14 cellular contexts compared by ENCODE assay signal in the genomic region with DNA sequence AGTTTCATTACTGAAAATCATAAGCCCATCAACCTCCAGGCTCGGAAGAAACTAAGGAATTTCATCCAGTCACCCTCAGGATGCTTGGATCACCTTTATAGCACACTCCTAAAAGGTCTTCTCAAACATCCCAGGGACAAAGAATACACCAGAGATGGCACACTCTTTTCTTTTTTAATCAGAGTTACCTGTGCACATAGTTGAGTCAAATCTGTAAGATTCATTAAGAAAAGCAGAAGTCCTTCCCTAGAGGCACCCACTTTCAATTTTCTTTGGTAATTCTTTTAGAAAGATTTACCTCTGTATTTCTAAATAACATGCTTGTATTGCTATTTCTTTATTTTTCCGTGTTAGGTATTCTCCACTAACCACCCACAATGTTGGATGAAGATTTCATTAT. TPM values are rescaled to one million over a fixed set of nuclear protein-coding genes. Genes with fewer than 3 reads are reported as not detected.
DNase-seq lines count a peak whose midpoint lies in the region; ATAC-seq, FAIRE-seq and TF ChIP-seq lines count a peak whose summit lies in the region.
"Had no signal": no experiment of that assay in that cellular context is flagged by ENCODE, and none has a peak within 500 bp of the region (broad histone marks: within the 10 kb centered on the region; RNA-seq: fewer than 3 reads in every experiment).

No MANE protein-coding gene starts in this region.

- DNase-seq in CD4-positive, alpha-beta T cell, result no peak
- DNase-seq in GM18507 (ENCODE audit: extremely low spot score, insufficient read length, low read depth) (no peak), K562 (ENCODE audit: extremely low read depth in 1 of 4, low spot score in 3 of 4) (no peak), NCI-H1048 (lab: John Stamatoyannopoulos, UW) (no peak)
- no peak for DNase-seq in effector memory CD8-positive, alpha-beta T cell
- DNase-seq: activated T-cell treated with anti-CD3 and anti-CD28 coated beads, Interleukin-2, amount 50 U/mL, for 1 hour; effector CD8-positive, alpha-beta T cell; mesendoderm; NCI-H1092; NCI-H2171 treated with DMSO at 0.1 percent for 48 hours had no signal

- no peak overlapping the region for H3K4me2 ChIP-seq in K562 (ENCODE audit: insufficient read depth, low read length)

- H3K36me3 Mint-ChIP-seq in CD4-positive, alpha-beta T cell (ENCODE audit: low read depth), result no peaks in the 10 kb centered on the region
- H3K36me3 Mint-ChIP-seq in effector memory CD8-positive, alpha-beta T cell (ENCODE audit: insufficient read depth), result no peaks in the 10 kb centered on the region

- no peak overlapping the region for H3K4me3 ChIP-seq in K562
- H3K4me3 ChIP-seq: HAP-1 had no signal

- peak overlapping the region; percentile 32 for H3K4me3 Mint-ChIP-seq in CD4-positive, alpha-beta T cell
- H3K4me3 Mint-ChIP-seq in effector memory CD8-positive, alpha-beta T cell, result peak overlapping the region in 1 of 2 donors; percentile 1

- no TSS peak for BruUV-seq in K562 (replicated peaks; lab: Mats Ljungman, UMichigan)

- H3K9me3 Mint-ChIP-seq in CD4-positive, alpha-beta T cell, result no peaks in the 10 kb centered on the region
- no peaks in the 10 kb centered on the region for H3K9me3 Mint-ChIP-seq in effector memory CD8-positive, alpha-beta T cell

- CTCF ChIA-PET in CD4-positive, alpha-beta T cell (lab: Charles Lee), result no interaction called here
- CTCF ChIA-PET in K562 (lab: Yijun Ruan, JAX; ENCODE audit: low intra/inter-chr PET ratio), result no interaction called here

- no peaks in the 10 kb centered on the region for H3K27me3 ChIP-seq in CD4-positive, alpha-beta T cell (ENCODE audit: control insufficient read depth, insufficient read depth, low read length)
- H3K27me3 ChIP-seq in K562 (ENCODE audit: control insufficient read depth in 2 of 2, insufficient read depth in 2 of 2, low read length in 2 of 2), result no peaks in the 10 kb centered on the region

- H3K4me1 ChIP-seq in K562 (replicated peaks in 1 of 2; ENCODE audit: control insufficient read depth in 2 of 2, insufficient read depth in 2 of 2, low read length in 2 of 2), result peaks cover 11 to 81% of the 10 kb centered on the region in 2 experiments
- H3K4me1 ChIP-seq: HAP-1 had no signal

- H3K27me3 Mint-ChIP-seq in CD4-positive, alpha-beta T cell, result no peaks in the 10 kb centered on the region
- peaks cover 9 to 13% of the 10 kb centered on the region in 2 donors for H3K27me3 Mint-ChIP-seq in effector memory CD8-positive, alpha-beta T cell

- no peak for TF ChIP-seq CTCF in CD4-positive, alpha-beta T cell (IDR thresholded peaks at IDR 0.05)
- no peak for TF ChIP-seq CTCF in K562 (IDR thresholded peaks at IDR 0.05 in 2 of 3, conservative IDR thresholded peaks at IDR 0.05 in 1 of 3; ENCODE audit: insufficient read depth in 2 of 3, low read depth in 1 of 3, low read length in 3 of 3)

- POLR2A ChIA-PET in CD4-positive, alpha-beta T cell (lab: Charles Lee), result interaction anchor here (1.0 to 1.2 kb wide), 2 partner anchors 10 to 111 kb away, joined by 3 to 6 read pairs; no protein-coding TSS in a partner anchor
- POLR2A ChIA-PET in K562 (lab: Yijun Ruan, JAX), result interaction anchor here (2.9 kb wide), 1 partner anchor 15 kb away, joined by 9 read pairs; no protein-coding TSS in a partner anchor

- no peak for TF ChIP-seq POLR2A in K562 (conservative IDR thresholded peaks at IDR 0.05)

- TF ChIP-seq RAD21 in K562 (CRISPR knock-in tag; conservative IDR thresholded peaks at IDR 0.05 in 1 of 2, IDR thresholded peaks at IDR 0.05 in 1 of 2), result no peak

- H3K36me3 ChIP-seq in K562 (ENCODE audit: control insufficient read depth, insufficient read depth, low read length), result no peaks in the 10 kb centered on the region; the same call in 2 of the 3 replicates
- H3K36me3 ChIP-seq: HAP-1 had no signal

- H3K4me1 Mint-ChIP-seq in CD4-positive, alpha-beta T cell (ENCODE audit: low read depth), result peaks cover 79% of the 10 kb centered on the region
- H3K4me1 Mint-ChIP-seq in effector memory CD8-positive, alpha-beta T cell (ENCODE audit: low read depth in 2 of 2), result peaks cover 4 to 14% of the 10 kb centered on the region in 2 donors

- peak overlapping the region; percentile 31 for H3K27ac Mint-ChIP-seq in CD4-positive, alpha-beta T cell
- peak overlapping the region in 1 of 2 donors; percentile 59 for H3K27ac Mint-ChIP-seq in effector memory CD8-positive, alpha-beta T cell

- WGBS in K562 (ENCODE audit: insufficient coverage, low coverage, missing lambda C conversion rate), result 59% methylated on average over 2 of the region's 2 CpGs

- H4K20me1 ChIP-seq in K562 (replicated peaks; ENCODE audit: control insufficient read depth, insufficient read depth, low read length), result no peaks in the 10 kb centered on the region

- TF ChIP-seq EP300 in K562 (IDR thresholded peaks at IDR 0.05; ENCODE audit: low read length), result no peak

- in situ Hi-C loops in K562 (cut with MboI), result no loop called here

- no peaks in the 10 kb centered on the region for H3K9me3 ChIP-seq in CD4-positive, alpha-beta T cell (ENCODE audit: control insufficient read depth, low read length)
- H3K9me3 ChIP-seq in K562 (replicated peaks; ENCODE audit: control insufficient read depth, insufficient read depth, low read depth, low read length), result no peaks in the 10 kb centered on the region
- H3K9me3 ChIP-seq: HAP-1 had no signal

- peaks cover 47% of the 10 kb centered on the region for H3K79me2 ChIP-seq in K562 (ENCODE audit: control insufficient read depth, insufficient read depth, low read length)

- FAIRE-seq in GM18507 (lab: Jason Lieb, UNC), result peak; percentile 49
- no peak for FAIRE-seq in K562 (lab: Jason Lieb, UNC)

- H3K9me1 ChIP-seq in K562 (ENCODE audit: control insufficient read depth, insufficient read depth, low read length), result no peaks in the 10 kb centered on the region

- H2AFZ ChIP-seq in K562 (ENCODE audit: low read depth, low read length), result no peak overlapping the region

- intact Hi-C loops in CD4-positive, alpha-beta T cell (cut with DNase I, micrococcal nuclease), result no loop called here
- intact Hi-C loops in K562 (cut with micrococcal nuclease), result no loop called here

- H3K27ac ChIP-seq in CD4-positive, alpha-beta T cell (ENCODE audit: low read depth, low read length), result no peak overlapping the region
- peak overlapping the region; percentile 37; the same call in 1 of the 3 replicates for H3K27ac ChIP-seq in K562 (ENCODE audit: extremely low read depth, low read depth, low read length)

- no peak for ATAC-seq in CD4-positive, alpha-beta T cell (ENCODE audit: poor library complexity)
- peak; percentile 55 for ATAC-seq in HG03442 (IDR thresholded peaks at IDR 0.05; ENCODE audit: unreplicated experiment)
- no peak for ATAC-seq in K562
- no peak for ATAC-seq in effector memory CD8-positive, alpha-beta T cell (replicated peaks)
- no peak for ATAC-seq in HG03280 (IDR thresholded peaks at IDR 0.05; ENCODE audit: unreplicated experiment)

- H3K9ac ChIP-seq in K562 (ENCODE audit: insufficient read depth in 1 of 2, low read depth in 2 of 2, low read length in 2 of 2), result no peak overlapping the region

TF ChIP-seq in K562, 482 proteins besides CTCF, POLR2A, EP300 and RAD21:
- TF ChIP-seq SIRT6 (IDR thresholded peaks at IDR 0.05; ENCODE audit: low read depth, low read length) (no peak), POLR2H (tag; IDR thresholded peaks at IDR 0.05; ENCODE audit: low read depth) (peak; percentile 53; the same call in 1 of the 2 replicates), ZNF140 (CRISPR knock-in tag; IDR thresholded peaks at IDR 0.05) (no peak), ZNF589 (CRISPR knock-in tag; IDR thresholded peaks at IDR 0.05; ENCODE audit: low read depth) (0 out of 2 replicates have a peak, but pooled peaks have one; percentile 33), SPI1 (IDR thresholded peaks at IDR 0.05; ENCODE audit: borderline replicate concordance, low read depth, low read length) (peak; percentile 59; the same call in 1 of the 2 replicates)
- TF ChIP-seq, protein P1, sequence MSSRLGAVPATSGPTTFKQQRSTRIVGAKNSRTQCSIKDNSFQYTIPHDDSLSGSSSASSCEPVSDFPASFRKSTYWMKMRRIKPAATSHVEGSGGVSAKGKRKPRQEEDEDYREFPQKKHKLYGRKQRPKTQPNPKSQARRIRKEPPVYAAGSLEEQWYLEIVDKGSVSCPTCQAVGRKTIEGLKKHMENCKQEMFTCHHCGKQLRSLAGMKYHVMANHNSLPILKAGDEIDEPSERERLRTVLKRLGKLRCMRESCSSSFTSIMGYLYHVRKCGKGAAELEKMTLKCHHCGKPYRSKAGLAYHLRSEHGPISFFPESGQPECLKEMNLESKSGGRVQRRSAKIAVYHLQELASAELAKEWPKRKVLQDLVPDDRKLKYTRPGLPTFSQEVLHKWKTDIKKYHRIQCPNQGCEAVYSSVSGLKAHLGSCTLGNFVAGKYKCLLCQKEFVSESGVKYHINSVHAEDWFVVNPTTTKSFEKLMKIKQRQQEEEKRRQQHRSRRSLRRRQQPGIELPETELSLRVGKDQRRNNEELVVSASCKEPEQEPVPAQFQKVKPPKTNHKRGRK (tag; IDR thresholded peaks at IDR 0.05), result no peak

RNA-seq across cellular contexts. Expression of a gene that starts 50.6 kb away (rescaled TPM):
- not detected for total RNA-seq in CD4-positive, alpha-beta T cell
- 5.2 and 5.4 TPM in 2 replicates for total RNA-seq in K562 (2011; cell fraction: chromatin; rRNA removed; ENCODE audit: low replicate concordance)
- total RNA-seq in K562 (2011; cell fraction: nucleolus; rRNA removed), result 2.2 and 6.7 TPM in 2 replicates
- total RNA-seq in K562 (2011; cell fraction: nucleoplasm; rRNA removed), result 1.9 and 7.3 TPM in 2 replicates
- total RNA-seq in K562 (2014; rRNA removed), result 1.1 and 1.2 TPM in 2 replicates
- total RNA-seq in K562 (2014; rRNA removed; fragmentation: Illumina TruSeq; extraction: Trizol), result 1.3 and 1.5 TPM in 2 replicates
- total RNA-seq in K562 (2015; rRNA removed; fragmentation: Illumina TruSeq; extraction: Trizol), result 0.68 and 0.76 TPM in 2 replicates
- total RNA-seq in K562 (2021), result 0.94 and 1.5 TPM in 2 replicates
- polyA plus RNA-seq in K562 (2011; rRNA removed), result 1.2 and 1.6 TPM in 2 replicates
- polyA plus RNA-seq in K562 (2011; cell fraction: cytosol; rRNA removed), result 0.48 and 0.63 TPM in 2 replicates
- polyA plus RNA-seq in K562 (2011; cell fraction: nucleus; rRNA removed), result 3.0 and 4.2 TPM in 2 replicates
- polyA plus RNA-seq in K562 (2012), result 1.1 and 2.5 TPM in 2 replicates
- polyA plus RNA-seq in K562 (2014; fragmentation: Illumina TruSeq; extraction: Trizol), result 2.0 and 2.2 TPM in 2 replicates
- polyA plus RNA-seq in K562 (2014; fragmentation: Nextera tagmentation; extraction: Ambion mirVana), result 1 to 10 TPM; 1.5 to 2.9 TPM
- polyA plus RNA-seq in K562 (2014; rRNA removed), result 1.2 and 2.2 TPM in 2 replicates
- polyA minus RNA-seq in K562 (2011; rRNA and poly(A)+ RNA removed), result 0.57 and 1.1 TPM in 2 replicates
- 1.4 and 1.5 TPM in 2 replicates for polyA minus RNA-seq in K562 (2011; cell fraction: cytosol; rRNA and poly(A)+ RNA removed)
- 2.4 TPM in 2 replicates for polyA minus RNA-seq in K562 (2011; cell fraction: nucleus; rRNA and poly(A)+ RNA removed)
- total RNA-seq: skeletal muscle tissue had no signal
